ENCODE assay signal across 8 cellular contexts in the genomic region with DNA sequence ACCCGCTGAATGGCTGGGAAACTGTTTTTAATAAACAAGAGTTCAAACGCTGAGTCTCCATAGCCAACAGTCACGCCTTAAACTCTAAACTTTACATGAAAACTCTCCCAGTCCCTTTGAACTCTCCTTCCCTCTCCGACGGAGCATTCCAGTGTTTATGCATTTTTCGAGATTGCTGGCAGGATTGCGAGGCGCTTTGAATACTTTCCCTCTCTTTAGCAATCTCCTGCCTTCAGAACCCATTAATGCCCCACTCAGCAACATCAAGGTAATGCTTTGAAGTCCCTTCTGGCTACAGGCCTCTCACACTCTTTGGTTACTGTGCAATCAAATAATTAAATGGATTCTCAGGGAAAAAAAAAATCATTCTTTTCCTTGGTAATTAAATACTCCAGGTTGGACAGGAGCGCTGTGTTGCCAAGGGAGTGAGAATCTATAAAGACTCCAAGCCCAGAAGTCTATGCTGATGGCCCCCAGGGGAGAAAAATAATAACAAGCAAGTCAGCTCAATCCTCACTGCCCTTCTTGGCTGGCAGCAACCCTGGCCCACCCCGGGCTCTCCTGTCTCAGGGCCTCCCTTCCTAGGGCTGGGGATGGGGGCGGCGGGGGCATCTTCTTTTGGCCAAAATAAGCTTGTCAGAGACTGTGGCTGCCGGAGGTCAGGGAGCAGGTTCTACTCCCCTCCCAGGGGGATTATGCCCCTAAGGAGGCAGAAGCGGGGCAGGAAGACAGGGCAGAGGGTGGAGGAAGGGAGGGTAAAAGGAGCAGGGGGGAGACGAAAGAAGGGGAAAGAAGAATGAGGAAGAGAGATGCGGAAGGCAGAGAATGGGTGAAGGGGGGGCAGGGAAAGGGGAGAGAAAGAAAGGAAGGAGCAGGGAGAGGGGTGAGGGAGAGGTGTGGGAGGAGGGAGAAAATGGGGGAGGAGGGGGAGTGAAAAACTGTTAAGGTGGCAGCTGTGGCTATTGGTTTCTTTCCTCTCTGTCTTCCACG. TPM values are rescaled to one million over a fixed set of nuclear protein-coding genes. Genes with fewer than 3 reads are reported as not detected.
DNase-seq lines count a peak whose midpoint lies in the region; ATAC-seq and TF ChIP-seq lines count a peak whose summit lies in the region.

No MANE protein-coding gene starts in this region.

- peaks cover 19% of the 10 kb centered on the region for H3K4me1 ChIP-seq in lower lobe of right lung

- H3K27ac ChIP-seq in AG04450 (ENCODE audit: low read depth, low read length) (peak overlapping the region; percentile 11), lower lobe of right lung (peak overlapping the region; percentile 81)

- no peaks in the 10 kb centered on the region for H3K36me3 ChIP-seq in lower lobe of right lung

- H3K9me3 ChIP-seq in AG04450 (ENCODE audit: control insufficient read depth, insufficient read depth, low read length): no peaks in the 10 kb centered on the region
- no peaks in the 10 kb centered on the region for H3K9me3 ChIP-seq in lower lobe of right lung

- ATAC-seq in lower lobe of right lung: peak; percentile 82 to 88
- ATAC-seq in esophagus mucosa: no peak
- no peak for ATAC-seq in HG03108 (IDR thresholded peaks at IDR 0.05; ENCODE audit: unreplicated experiment)

- H3K27me3 ChIP-seq in AG04450 (ENCODE audit: control insufficient read depth, insufficient read depth, low read length): peaks cover 4% of the 10 kb centered on the region
- no peaks in the 10 kb centered on the region for H3K27me3 ChIP-seq in lower lobe of right lung (ENCODE audit: low read depth)

- intact Hi-C loops in lower lobe of right lung (cut with DNase I): no loop called here

- TF ChIP-seq CTCF in AG04450 (IDR thresholded peaks at IDR 0.05; ENCODE audit: low read depth, low read length): no peak
- TF ChIP-seq CTCF in lower lobe of right lung (IDR thresholded peaks at IDR 0.05): no peak

- POLR2A ChIA-PET in AG04450 (lab: Yijun Ruan, JAX): no interaction called here

- CTCF ChIA-PET in AG04450 (lab: Charles Lee): no interaction called here

- no peak overlapping the region for H3K4me3 ChIP-seq in AG04450 (ENCODE audit: low read depth, low read length)
- no peak overlapping the region for H3K4me3 ChIP-seq in lower lobe of right lung

- DNase-seq in AG04450 (ENCODE audit: low read depth, low spot score) (peak; percentile 50), HT-29 (ENCODE audit: low spot score) (peak; percentile 36), astrocyte of the hippocampus (ENCODE audit: low read depth, low spot score) (peak; percentile 86), lower lobe of right lung (no peak), DMS153 (lab: John Stamatoyannopoulos, UW) (no peak), GM19238 (ENCODE audit: insufficient read length, low spot score) (no peak)

RNA-seq across cellular contexts. Expression of a gene that starts 45.2 kb away (rescaled TPM):
- polyA plus RNA-seq in AG04450 (2011; rRNA removed): 2.4 and 2.8 TPM in 2 replicates
- 3.5 and 3.8 TPM in 2 replicates for polyA minus RNA-seq in AG04450 (2011; rRNA and poly(A)+ RNA removed)
- total RNA-seq in HT-29 (2014; rRNA removed; shearing (Covaris generic)): 58.9 and 72.1 TPM in 2 replicates
- total RNA-seq in lower lobe of right lung: 53.4 TPM
- 3.1 TPM for total RNA-seq in esophagus mucosa

Comparison
In these comparisons a context has a peak if more than half of its experiments do, and no peak if none do; other contexts are left out.
1. DNase-seq: peak in AG04450 (single experiment), HT-29 (single experiment) and astrocyte of the hippocampus (single experiment); none in lower lobe of right lung (single experiment), DMS153 (single experiment) and GM19238 (single experiment).
2. ATAC-seq: peak in lower lobe of right lung (2 of 2); none in esophagus mucosa (single experiment) and HG03108 (single experiment).
3. RNA of a gene that starts 45.2 kb away (total RNA-seq): 58.9 to 72.1 TPM in HT-29 and 53.4 TPM in lower lobe of right lung (single experiment); 3.1 TPM in esophagus mucosa (single experiment); every median in the first group is over 10 times any median in the second.